In the genomic region with DNA sequence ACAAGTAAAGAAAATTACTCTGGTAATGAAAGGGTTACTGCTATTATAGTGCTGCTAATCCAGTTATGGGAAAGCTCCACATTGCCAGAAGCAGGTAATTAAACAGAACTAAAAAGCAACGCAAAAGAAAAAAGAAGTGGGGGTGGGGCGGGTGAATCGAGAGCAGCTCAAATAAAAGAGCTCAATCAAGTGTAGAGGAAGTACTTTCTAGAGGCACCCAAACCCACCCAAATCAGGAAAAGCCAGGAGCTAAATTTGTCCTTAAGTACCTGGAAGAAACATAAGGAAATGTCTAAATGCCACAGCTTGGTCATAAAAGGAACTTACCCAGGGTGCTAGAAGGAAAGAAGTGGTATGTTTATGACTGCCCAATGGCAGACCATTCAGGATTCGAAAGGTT, we compare ENCODE assay signal across 15 cellular contexts. TPM values are rescaled to one million over a fixed set of nuclear protein-coding genes. Genes with fewer than 3 reads are reported as not detected.
DNase-seq lines count a peak whose midpoint lies in the region; ATAC-seq, FAIRE-seq and TF ChIP-seq lines count a peak whose summit lies in the region.
"Had no signal": no experiment of that assay in that cellular context is flagged by ENCODE, and none has a peak within 500 bp of the region (broad histone marks: within the 10 kb centered on the region; RNA-seq: fewer than 3 reads in every experiment).

No MANE protein-coding gene starts in this region.

- no peaks in the 10 kb centered on the region for H3K36me3 ChIP-seq in hepatocyte (replicated peaks; ENCODE audit: insufficient read depth, low read depth)
- no peaks in the 10 kb centered on the region for H3K36me3 ChIP-seq in endodermal cell (ENCODE audit: control insufficient read depth, insufficient read depth, low read length)

- no peak overlapping the region for H3K9ac ChIP-seq in endodermal cell (ENCODE audit: extremely low read depth, low read length, poor library complexity, severe bottlenecking)

- CTCF ChIA-PET in A549 (lab: Yijun Ruan, JAX), result interaction anchor here (1.4 to 2.5 kb wide), 2 partner anchors 55 kb away, joined by 3 to 9 read pairs; no protein-coding TSS in a partner anchor

- H3K9me3 ChIP-seq in A549 (no peaks in the 10 kb centered on the region), hepatocyte (ENCODE audit: low read depth) (no peaks in the 10 kb centered on the region), endodermal cell (ENCODE audit: control insufficient read depth, low read length) (no peaks in the 10 kb centered on the region)

- FAIRE-seq in A549 (lab: Jason Lieb, UNC), result no peak
- FAIRE-seq in G401.6 (lab: Jason Lieb, UNC), result peak; percentile 88
- FAIRE-seq: astrocyte, HTR-8/SVneo had no signal

- H3K4me1 ChIP-seq in A549 (peaks cover 27% of the 10 kb centered on the region), hepatocyte (ENCODE audit: insufficient read depth) (peaks cover 16% of the 10 kb centered on the region), endodermal cell (ENCODE audit: control insufficient read depth, insufficient read depth, low read length) (peaks cover 3% of the 10 kb centered on the region)

- H3K4me3 ChIP-seq in A549 (no peak overlapping the region), hepatocyte (no peak overlapping the region), endodermal cell (ENCODE audit: low read length) (no peak overlapping the region)
- H3K4me3 ChIP-seq: dorsolateral prefrontal cortex had no signal

- 72% methylated on average over 4 of the region's 4 CpGs for WGBS in A549 (ENCODE audit: missing lambda C conversion rate)
- 26% methylated on average over 4 of the region's 4 CpGs for WGBS in hepatocyte (ENCODE audit: low lambda C conversion rate, missing lambda C conversion rate)
- WGBS in endodermal cell (ENCODE audit: insufficient coverage in 1 of 2, insufficient read length in 1 of 2), 2 experiments, result 71 to 85% methylated on average over 2 to 4 of the region's 4 CpGs

- ATAC-seq in A549, result no peak
- no peak for ATAC-seq in GM21529 (IDR thresholded peaks at IDR 0.05; ENCODE audit: unreplicated experiment)
- ATAC-seq: activated T-helper 17 cell treated with anti-CD3 and anti-CD28 coated beads, Interleukin-2, amount 50 U/mL, for 72 hours had no signal

- peaks cover 9% of the 10 kb centered on the region for H4K20me1 ChIP-seq in hepatocyte (ENCODE audit: insufficient read depth, poor library complexity, severe bottlenecking)

- DNase-seq in A549 (ENCODE audit: low read depth in 1 of 2, low spot score in 1 of 2) (no peak), NOMO-1 treated with dmso at 0.1 percent for 144 hours (lab: John Stamatoyannopoulos, UW; ENCODE audit: unreplicated experiment) (peak; percentile 9), hepatocyte (ENCODE audit: low spot score) (no peak), GM20000 (ENCODE audit: low spot score) (no peak), endodermal cell (no peak), HuH-7.5 (ENCODE audit: low spot score) (no peak)
- DNase-seq: activated CD4-positive, alpha-beta T cell treated with anti-CD3 and anti-CD28 coated beads, Interleukin-2, amount 50 U/mL, for 4 hours; dorsolateral prefrontal cortex; NCI-H146; T-helper 1 cell had no signal

- POLR2A ChIA-PET in A549 (lab: Yijun Ruan, JAX), result no interaction called here

- H3K9me3 Mint-ChIP-seq in endodermal cell, result no peaks in the 10 kb centered on the region
- H3K9me3 Mint-ChIP-seq: activated T-helper 17 cell treated with anti-CD3 and anti-CD28 coated beads, Interleukin-2, amount 50 U/mL, for 72 hours had no signal

- peaks cover 23% of the 10 kb centered on the region for H3K4me1 Mint-ChIP-seq in endodermal cell

- TF ChIP-seq CTCF in A549 (IDR thresholded peaks at IDR 0.05) (no peak), hepatocyte (IDR thresholded peaks at IDR 0.05; ENCODE audit: poor library complexity) (no peak), GM20000 (IDR thresholded peaks at IDR 0.05; ENCODE audit: extremely low read depth, missing control alignments) (no peak), endodermal cell (conservative IDR thresholded peaks at IDR 0.05) (no peak)

- H3K4me2 ChIP-seq in A549 (peak overlapping the region; percentile 94; the same call in 1 of the 3 replicates), hepatocyte (no peak overlapping the region)

- no peak overlapping the region for H3K4me3 Mint-ChIP-seq in endodermal cell

- no peaks in the 10 kb centered on the region for H3K36me3 Mint-ChIP-seq in endodermal cell (ENCODE audit: low read depth)

- peaks cover 3% of the 10 kb centered on the region for H3K27me3 Mint-ChIP-seq in endodermal cell (ENCODE audit: insufficient read depth)
- H3K27me3 Mint-ChIP-seq: activated T-helper 17 cell treated with anti-CD3 and anti-CD28 coated beads, Interleukin-2, amount 50 U/mL, for 72 hours had no signal

- H2AFZ ChIP-seq in hepatocyte, result no peak overlapping the region

- no peak for TF ChIP-seq EP300 in A549 (IDR thresholded peaks at IDR 0.05)

- no peak for TF ChIP-seq POLR2A in A549 (IDR thresholded peaks at IDR 0.05; ENCODE audit: low read length)

- no peak overlapping the region for H3K27ac Mint-ChIP-seq in endodermal cell
- H3K27ac Mint-ChIP-seq: activated T-helper 17 cell treated with anti-CD3 and anti-CD28 coated beads, Interleukin-2, amount 50 U/mL, for 72 hours had no signal

- H3K9me2 ChIP-seq in hepatocyte (replicated peaks; ENCODE audit: insufficient read depth), result no peaks in the 10 kb centered on the region

- peak overlapping the region; percentile 97 to 100; a peak in 5 of 6 replicates for H3K27ac ChIP-seq in A549
- peak overlapping the region; percentile 66 for H3K27ac ChIP-seq in hepatocyte
- H3K27ac ChIP-seq in endodermal cell (ENCODE audit: low read depth, low read length), result no peak overlapping the region
- H3K27ac ChIP-seq: dorsolateral prefrontal cortex had no signal

- TF ChIP-seq RAD21 in A549 (conservative IDR thresholded peaks at IDR 0.05 in 1 of 2, IDR thresholded peaks at IDR 0.05 in 1 of 2), result no peak

- peaks cover 25% of the 10 kb centered on the region for H3K79me2 ChIP-seq in hepatocyte

- H3K27me3 ChIP-seq in hepatocyte (no peaks in the 10 kb centered on the region), endodermal cell (ENCODE audit: control insufficient read depth, insufficient read depth, low read length, poor library complexity, severe bottlenecking) (no peaks in the 10 kb centered on the region)
- H3K27me3 ChIP-seq: dorsolateral prefrontal cortex had no signal

TF ChIP-seq in A549, 52 proteins besides CTCF, POLR2A, EP300 and RAD21 (continues in another document):
- TF ChIP-seq CHD4 (IDR thresholded peaks at IDR 0.05; ENCODE audit: borderline replicate concordance) (no peak), HDAC2 (IDR thresholded peaks at IDR 0.05) (no peak), FOXS1 (CRISPR knock-in tag; IDR thresholded peaks at IDR 0.05) (no peak), KDM5A (IDR thresholded peaks at IDR 0.05) (no peak), HOXA7 (CRISPR knock-in tag; IDR thresholded peaks at IDR 0.05) (no peak), MAZ (IDR thresholded peaks at IDR 0.05; ENCODE audit: borderline replicate concordance, low read depth, low read length) (no peak), NPAS2 (CRISPR knock-in tag; IDR thresholded peaks at IDR 0.05; ENCODE audit: borderline replicate concordance) (no peak), CBX2 (IDR thresholded peaks at IDR 0.05; ENCODE audit: borderline replicate concordance, low read depth) (no peak)
- TF ChIP-seq, protein P1, sequence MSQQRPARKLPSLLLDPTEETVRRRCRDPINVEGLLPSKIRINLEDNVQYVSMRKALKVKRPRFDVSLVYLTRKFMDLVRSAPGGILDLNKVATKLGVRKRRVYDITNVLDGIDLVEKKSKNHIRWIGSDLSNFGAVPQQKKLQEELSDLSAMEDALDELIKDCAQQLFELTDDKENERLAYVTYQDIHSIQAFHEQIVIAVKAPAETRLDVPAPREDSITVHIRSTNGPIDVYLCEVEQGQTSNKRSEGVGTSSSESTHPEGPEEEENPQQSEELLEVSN (IDR thresholded peaks at IDR 0.05; ENCODE audit: borderline replicate concordance, low read depth), result no peak
- TF ChIP-seq, protein P2, sequence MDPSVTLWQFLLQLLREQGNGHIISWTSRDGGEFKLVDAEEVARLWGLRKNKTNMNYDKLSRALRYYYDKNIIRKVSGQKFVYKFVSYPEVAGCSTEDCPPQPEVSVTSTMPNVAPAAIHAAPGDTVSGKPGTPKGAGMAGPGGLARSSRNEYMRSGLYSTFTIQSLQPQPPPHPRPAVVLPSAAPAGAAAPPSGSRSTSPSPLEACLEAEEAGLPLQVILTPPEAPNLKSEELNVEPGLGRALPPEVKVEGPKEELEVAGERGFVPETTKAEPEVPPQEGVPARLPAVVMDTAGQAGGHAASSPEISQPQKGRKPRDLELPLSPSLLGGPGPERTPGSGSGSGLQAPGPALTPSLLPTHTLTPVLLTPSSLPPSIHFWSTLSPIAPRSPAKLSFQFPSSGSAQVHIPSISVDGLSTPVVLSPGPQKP (IDR thresholded peaks at IDR 0.05; ENCODE audit: low read depth, low read length), result no peak

RNA-seq across cellular contexts. Expression of a gene that starts 2.4 kb away (rescaled TPM):
- polyA plus RNA-seq in A549 (2011; rRNA removed) (122 and 147 TPM in 2 replicates), A549 (2017; fragmentation: RNase III; extraction: RNeasy Plus Mini Kit Qiagen cat#74134 plus additional on column Dnase treatment) (120 to 146 TPM (median 137 TPM) in 3 replicates), hepatocyte (13.0 and 15.1 TPM in 2 replicates)
- polyA plus RNA-seq in A549 (2012; cell fraction: cytosol; rRNA removed), result 38.4 and 45.0 TPM in 2 replicates
- polyA plus RNA-seq in A549 (2012; cell fraction: nucleus; rRNA removed), result 20.9 and 43.9 TPM in 2 replicates
- 82.2 and 83.3 TPM in 2 replicates for polyA minus RNA-seq in A549 (2011; rRNA and poly(A)+ RNA removed)
- total RNA-seq in hepatocyte (36.2 and 37.4 TPM in 2 replicates), endodermal cell (10 to 100 TPM; 50.2 to 50.4 TPM)
- polyA plus RNA-seq in endodermal cell (2013, experiment 1 of 2), result 77.2 TPM
- polyA plus RNA-seq in endodermal cell (2013, experiment 2 of 2), result 75.5 TPM

RNA-seq across cellular contexts. Expression of a gene that starts 51.4 kb away (rescaled TPM):
- polyA plus RNA-seq in A549 (2011; rRNA removed) (46.7 and 64.8 TPM in 2 replicates), A549 (2017; fragmentation: RNase III; extraction: RNeasy Plus Mini Kit Qiagen cat#74134 plus additional on column Dnase treatment) (36.5 to 39.6 TPM (median 38.5 TPM) in 3 replicates), hepatocyte (19.3 and 24.4 TPM in 2 replicates)
- polyA plus RNA-seq in A549 (2012; cell fraction: cytosol; rRNA removed), result 10.9 and 11.2 TPM in 2 replicates
- 2.2 and 5.1 TPM in 2 replicates for polyA plus RNA-seq in A549 (2012; cell fraction: nucleus; rRNA removed)
- 5.8 and 5.9 TPM in 2 replicates for polyA minus RNA-seq in A549 (2011; rRNA and poly(A)+ RNA removed)
- total RNA-seq in hepatocyte (20.2 and 28.9 TPM in 2 replicates), endodermal cell (10 to 100 TPM; 38.0 to 44.4 TPM)
- polyA plus RNA-seq in endodermal cell (2013, experiment 1 of 2), result 46.3 TPM
- polyA plus RNA-seq in endodermal cell (2013, experiment 2 of 2), result 46.5 TPM
